23 cellular contexts compared by ENCODE assay signal in the genomic region with DNA sequence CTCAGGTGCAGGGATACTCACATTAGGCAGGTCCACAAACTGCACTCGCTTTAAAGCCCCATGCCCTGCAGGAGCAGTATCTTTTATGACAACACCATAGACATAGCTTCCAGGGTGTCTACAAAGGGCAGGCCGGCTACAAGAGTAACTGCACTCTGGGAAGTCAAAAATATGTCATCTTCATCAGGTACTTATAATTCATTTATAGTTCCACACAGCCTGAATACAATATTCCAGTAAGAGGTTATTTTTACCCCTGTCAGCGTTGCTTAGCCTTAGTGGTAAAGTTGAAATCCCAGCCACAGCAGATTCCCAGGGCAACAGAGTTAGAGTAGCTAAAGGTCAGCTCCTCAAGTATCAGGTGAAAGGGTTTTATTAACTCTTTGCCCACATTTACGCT.
"Had no signal": no experiment of that assay in that cellular context is flagged by ENCODE, and none has a peak within 500 bp of the region (broad histone marks: within the 10 kb centered on the region; RNA-seq: fewer than 3 reads in every experiment).

No MANE protein-coding gene starts in this region.

- DNase-seq: dermis blood vessel endothelial cell; effector memory CD4-positive, alpha-beta T cell; foreskin keratinocyte; glutamatergic neuron; heart right ventricle; hippocampal formation; left colon; left ventricle myocardium inferior; lower lobe of right lung; naive thymus-derived CD8-positive, alpha-beta T cell; pancreas; right lobe of liver; stimulated activated CD4-positive, alpha-beta T cell treated with anti-CD3 and anti-CD28 coated beads, Interleukin-4, amount 100 ng/mL, for 4 hours; stimulated activated naive CD4-positive, alpha-beta T cell; stimulated activated naive CD8-positive, alpha-beta T cell treated with anti-CD3 and anti-CD28 coated beads, Interleukin-15, amount 100 ng/mL, for 72 hours; transverse colon; upper lobe of right lung; uterus had no signal

- H3K27ac ChIP-seq: coronary artery, foreskin keratinocyte, left ventricle myocardium inferior, lower lobe of right lung, pancreas, right lobe of liver, suprapubic skin, upper lobe of right lung had no signal

- H3K9me3 ChIP-seq: esophagus muscularis mucosa, left ventricle myocardium inferior, lower lobe of right lung, pancreas, right lobe of liver, suprapubic skin, transverse colon, upper lobe of right lung, uterus had no signal

- H3K27me3 ChIP-seq: esophagus muscularis mucosa, foreskin keratinocyte, heart right ventricle, pancreas, right lobe of liver, suprapubic skin, transverse colon, upper lobe of right lung, uterus had no signal

- H3K4me1 ChIP-seq: foreskin keratinocyte, pancreas, right lobe of liver, suprapubic skin, uterus had no signal

- H3K4me3 ChIP-seq: coronary artery, esophagus muscularis mucosa, heart right ventricle, left ventricle myocardium inferior, lower lobe of right lung, pancreas, right lobe of liver, suprapubic skin, transverse colon, upper lobe of right lung, uterus had no signal

- H3K36me3 ChIP-seq: lower lobe of right lung, pancreas, suprapubic skin, transverse colon, upper lobe of right lung, uterus had no signal

- FAIRE-seq: endothelial cell of umbilical vein, islet of Langerhans, pancreas had no signal

- ATAC-seq: foreskin keratinocyte; left colon; lower lobe of right lung; naive thymus-derived CD8-positive, alpha-beta T cell; pancreas; stimulated activated naive CD8-positive, alpha-beta T cell treated with anti-CD3 and anti-CD28 coated beads, Interleukin-15, amount 100 ng/mL, for 72 hours; upper lobe of right lung had no signal
